Comparison of ENCODE assay signal across 8 cellular contexts in the genomic region with DNA sequence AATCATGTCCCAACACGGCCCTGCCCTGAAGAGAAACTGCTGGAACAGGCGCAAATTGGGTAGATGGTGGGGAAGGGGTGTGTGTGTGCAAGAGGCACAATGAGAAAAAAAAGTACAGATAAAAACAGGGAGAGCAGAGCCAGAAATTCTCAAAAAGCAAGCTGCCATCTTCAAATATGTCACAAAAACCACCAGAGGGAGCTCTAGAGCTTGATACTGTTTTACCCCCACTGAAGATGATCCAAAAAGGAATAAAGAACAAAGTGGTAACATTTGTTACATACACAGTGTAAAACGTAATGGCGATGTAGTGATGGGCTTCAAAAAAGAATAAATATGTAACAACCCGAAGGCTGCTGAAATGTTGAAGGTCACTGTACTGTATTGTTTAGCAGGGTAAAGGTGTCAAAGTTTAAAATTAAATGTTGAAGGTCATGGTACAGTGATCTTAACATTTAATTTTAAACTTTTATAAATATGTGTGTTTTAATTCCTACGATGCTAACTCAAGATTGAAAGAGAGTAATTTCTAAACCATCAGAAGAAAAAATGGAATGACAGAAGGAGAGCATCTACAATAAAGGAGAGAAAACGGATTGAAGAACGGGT. TPM values are rescaled to one million over a fixed set of nuclear protein-coding genes. Genes with fewer than 3 reads are reported as not detected.
DNase-seq lines count a peak whose midpoint lies in the region; ATAC-seq and TF ChIP-seq lines count a peak whose summit lies in the region.

No MANE protein-coding gene starts in this region.

- TF ChIP-seq CTCF in esophagus squamous epithelium (IDR thresholded peaks at IDR 0.05) (peak in 5 of 6 experiments; percentile 37 to 67 (median 55)), parathyroid adenoma (IDR thresholded peaks at IDR 0.05) (peak; percentile 49)

- H3K9me3 ChIP-seq in esophagus squamous epithelium (no peaks in the 10 kb centered on the region), parathyroid adenoma (ENCODE audit: control insufficient read depth, low read length) (no peaks in the 10 kb centered on the region)

- H3K4me3 ChIP-seq in esophagus squamous epithelium = no peak overlapping the region
- no peak overlapping the region for H3K4me3 ChIP-seq in parathyroid adenoma (ENCODE audit: low read depth, low read length)

- H3K27me3 ChIP-seq in esophagus squamous epithelium (no peaks in the 10 kb centered on the region), parathyroid adenoma (ENCODE audit: control insufficient read depth, insufficient read depth, low read length) (no peaks in the 10 kb centered on the region)

- DNase-seq in activated CD4-positive, alpha-beta T cell treated with anti-CD3 and anti-CD28 coated beads for 4 hours = peak; percentile 11 to 29
- DNase-seq in activated CD4-positive, alpha-beta T cell treated with anti-CD3 and anti-CD28 coated beads, Interleukin-2, amount 50 U/mL, for 48 hours = no peak
- DNase-seq in SW 1271 (lab: John Stamatoyannopoulos, UW) (peak; percentile 16 to 63), esophagus squamous epithelium (lab: John Stamatoyannopoulos, UW) (no peak)

- peak; percentile 18; the same call in 1 of the 2 replicates for TF ChIP-seq RAD21 in Ishikawa (IDR thresholded peaks at IDR 0.05; ENCODE audit: low read depth)

- H3K27ac ChIP-seq in esophagus squamous epithelium (no peak overlapping the region), parathyroid adenoma (no peak overlapping the region)

- no peak for TF ChIP-seq POLR2A in esophagus squamous epithelium (IDR thresholded peaks at IDR 0.05)

- TF ChIP-seq EP300 in Ishikawa (IDR thresholded peaks at IDR 0.05; ENCODE audit: borderline replicate concordance) = no peak

- H3K4me1 ChIP-seq in esophagus squamous epithelium (peaks cover 0 to 41% (median 18%) of the 10 kb centered on the region in 3 donors), parathyroid adenoma (peaks cover 3% of the 10 kb centered on the region)

- peaks cover 30% of the 10 kb centered on the region for H3K79me2 ChIP-seq in parathyroid adenoma

- H3K4me2 ChIP-seq in parathyroid adenoma (ENCODE audit: low read length) = no peak overlapping the region

- H3K36me3 ChIP-seq in esophagus squamous epithelium (peaks cover 0 to 81% (median 16%) of the 10 kb centered on the region in 3 donors), parathyroid adenoma (ENCODE audit: control insufficient read depth, insufficient read depth, low read length) (no peaks in the 10 kb centered on the region)

- ATAC-seq in HG03520 (IDR thresholded peaks at IDR 0.05; ENCODE audit: unreplicated experiment) = no peak
- ATAC-seq in HG03280 (IDR thresholded peaks at IDR 0.05; ENCODE audit: unreplicated experiment) = no peak

- WGBS in esophagus squamous epithelium, 2 donors = 52 to 67% methylated on average over 7 to 8 of the region's 8 CpGs

- no peak overlapping the region for H2AFZ ChIP-seq in parathyroid adenoma

- H3K9ac ChIP-seq in parathyroid adenoma = no peak overlapping the region

- intact Hi-C loops in esophagus squamous epithelium (cut with DNase I) = no loop called here

TF ChIP-seq in Ishikawa, 13 proteins besides CTCF, POLR2A, EP300 and RAD21:
- TF ChIP-seq TEAD4 (IDR thresholded peaks at IDR 0.05) (no peak), EGR1 (IDR thresholded peaks at IDR 0.05) (no peak), TAF1 (IDR thresholded peaks at IDR 0.05; ENCODE audit: low read depth) (no peak), FOXM1 (IDR thresholded peaks at IDR 0.05; ENCODE audit: borderline replicate concordance, low read depth) (no peak), CEBPB (IDR thresholded peaks at IDR 0.05) (no peak), CREB1 (IDR thresholded peaks at IDR 0.05; ENCODE audit: low read depth) (no peak), ZBTB7A (IDR thresholded peaks at IDR 0.05; ENCODE audit: low read depth) (no peak), USF1 (IDR thresholded peaks at IDR 0.05) (no peak), MAX (IDR thresholded peaks at IDR 0.05) (no peak), NFIC (IDR thresholded peaks at IDR 0.05) (no peak), YY1 (IDR thresholded peaks at IDR 0.05; ENCODE audit: low read depth) (no peak), REST (IDR thresholded peaks at IDR 0.05; ENCODE audit: low read depth) (no peak), TCF12 (IDR thresholded peaks at IDR 0.05; ENCODE audit: low read depth) (no peak)

RNA-seq across cellular contexts. Expression of gene SNRPA1, which starts 6.0 kb away (rescaled TPM):
- 10 to 100 TPM; 29.7 to 57.1 (median 47.5) TPM for total RNA-seq in esophagus squamous epithelium

RNA-seq across cellular contexts. Expression of gene SELENOS, which starts 11.7 kb away (rescaled TPM):
- 10 to 100 TPM; 57.6 to 69.6 (median 63.4) TPM for total RNA-seq in esophagus squamous epithelium

RNA-seq across cellular contexts. Expression of gene CHSY1, which starts 37.2 kb away (rescaled TPM):
- 10 to 100 TPM in 3 of 4 donors, 1 to 10 TPM in 1; 8.8 to 19.3 (median 11.4) TPM for total RNA-seq in esophagus squamous epithelium

Comparison
In these comparisons a context has a peak if more than half of its experiments do, and no peak if none do; other contexts are left out.
1. DNase-seq: peak in activated CD4-positive, alpha-beta T cell treated with anti-CD3 and anti-CD28 coated beads for 4 hours (2 of 2) and SW 1271 (2 of 2); none in activated CD4-positive, alpha-beta T cell treated with anti-CD3 and anti-CD28 coated beads, Interleukin-2, amount 50 U/mL, for 48 hours (0 of 2) and esophagus squamous epithelium (single experiment).